ENCODE assay signal across 8 cellular contexts in the genomic region with DNA sequence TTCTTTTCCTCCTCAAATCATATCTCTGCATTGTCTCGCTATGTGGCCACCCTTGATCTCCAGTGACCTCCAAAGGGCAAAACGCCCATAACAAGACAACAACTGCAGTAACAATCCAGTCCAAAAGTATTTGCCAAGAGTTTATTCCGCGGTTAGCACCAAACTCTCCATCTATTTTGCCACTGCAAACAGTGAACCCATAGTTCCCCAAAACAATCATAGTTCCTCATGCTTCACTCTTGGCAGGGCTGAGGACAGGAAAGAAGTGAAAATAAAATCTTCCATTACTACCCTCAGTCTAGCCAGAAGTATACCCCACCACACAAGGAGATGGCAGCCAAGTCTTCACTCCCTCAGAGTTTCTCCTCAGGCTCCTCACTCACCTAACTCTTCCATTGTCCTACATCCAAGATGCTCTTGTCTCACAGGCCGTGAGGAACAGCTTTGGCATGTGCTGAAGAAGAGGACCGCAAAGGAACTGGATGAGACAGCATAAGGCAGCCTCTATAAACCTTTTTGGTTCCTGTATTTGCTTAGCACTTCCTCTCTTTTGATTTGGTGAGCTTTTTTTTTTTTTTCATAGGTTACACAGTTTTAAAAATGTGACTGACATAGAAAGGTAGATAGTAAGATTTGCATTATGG. TPM values are rescaled to one million over a fixed set of nuclear protein-coding genes. Genes with fewer than 3 reads are reported as not detected.
DNase-seq lines count a peak whose midpoint lies in the region; ATAC-seq, FAIRE-seq and TF ChIP-seq lines count a peak whose summit lies in the region.

A gene (minus strand): TSS at position 480 of the 644 bp plus-strand sequence. CDS start 84 bp downstream, at position 396.

- H3K36me3 ChIP-seq in pancreas = no peaks in the 10 kb centered on the region

- TF ChIP-seq CTCF in glutamatergic neuron (IDR thresholded peaks at IDR 0.05; ENCODE audit: partially characterized antibody, unreplicated experiment) (no peak), pancreas (IDR thresholded peaks at IDR 0.05) (no peak)

- H3K27me3 ChIP-seq in pancreas = no peaks in the 10 kb centered on the region

- peaks cover 30 to 48% (median 30%) of the 10 kb centered on the region in 3 donors for H3K4me1 ChIP-seq in pancreas

- H3K9me3 ChIP-seq in pancreas = no peaks in the 10 kb centered on the region

- WGBS in pancreas, 2 donors = 59 to 75% methylated on average over 6 of the region's 6 CpGs

- no peak within 1 kb of the TSS for H3K27ac Mint-ChIP-seq in glutamatergic neuron (ENCODE audit: unreplicated experiment)

- peaks cover 22% of the 10 kb centered on the region for H3K27me3 Mint-ChIP-seq in glutamatergic neuron (ENCODE audit: unreplicated experiment)

- H3K4me1 Mint-ChIP-seq in glutamatergic neuron (ENCODE audit: low read depth, unreplicated experiment) = peaks cover 6% of the 10 kb centered on the region

- peak within 1 kb of the TSS in 1 of 4 donors; percentile 2 for H3K4me3 ChIP-seq in pancreas

- no peak for FAIRE-seq in pancreas (lab: Jason Lieb, UNC)

- H3K4me3 Mint-ChIP-seq in glutamatergic neuron (ENCODE audit: unreplicated experiment) = peak within 1 kb of the TSS; percentile 20

- peak; percentile 27 for DNase-seq in GM03348 (ENCODE audit: low spot score)
- DNase-seq in NOMO-1 treated with dmso at 0.1 percent for 144 hours (lab: John Stamatoyannopoulos, UW; ENCODE audit: unreplicated experiment) = peak; percentile 76
- peak; percentile 69 to 70 for DNase-seq in activated T-cell treated with anti-CD3 and anti-CD28 coated beads, Interleukin-2, amount 50 U/mL, for 48 hours
- no peak for DNase-seq in glutamatergic neuron
- peak; percentile 29 to 55 for DNase-seq in stimulated activated CD4-positive, alpha-beta T cell treated with anti-CD3 and anti-CD28 coated beads, Interleukin-2, amount 100 ng/mL, for 24 hours
- DNase-seq in pancreas = no peak
- no peak for DNase-seq in NCI-H2227 (lab: John Stamatoyannopoulos, UW; ENCODE audit: unreplicated experiment)

- intact Hi-C loops in pancreas (cut with DNase I) = loop anchor here in 1 of 3 donors (10.0 kb wide), 1 partner anchor 99 kb away; no protein-coding TSS in a partner anchor

- H3K9me3 Mint-ChIP-seq in glutamatergic neuron (ENCODE audit: unreplicated experiment) = peaks cover 20% of the 10 kb centered on the region

- ATAC-seq in pancreas = no peak
- ATAC-seq in GM18517 (IDR thresholded peaks at IDR 0.05; ENCODE audit: unreplicated experiment) = no peak

- no peaks in the 10 kb centered on the region for H3K36me3 Mint-ChIP-seq in glutamatergic neuron (ENCODE audit: unreplicated experiment)

- peak within 1 kb of the TSS in 2 of 4 donors; percentile 16 to 99 for H3K27ac ChIP-seq in pancreas

RNA-seq across cellular contexts. Expression of the gene that starts here (rescaled TPM):
- total RNA-seq in glutamatergic neuron (ENCODE audit: unreplicated experiment) = 3.8 TPM
- 10 to 100 TPM in 1 of 6 donors, 1 to 10 TPM in 5; 3.2 to 10.4 (median 5.5) TPM for total RNA-seq in pancreas
- polyA plus RNA-seq in pancreas = 1 to 10 TPM; 4.6 to 5.1 TPM

Comparison
In these comparisons a context has a peak if more than half of its experiments do, and no peak if none do; other contexts are left out.
1. DNase-seq: peak in GM03348 (single experiment), NOMO-1 treated with dmso at 0.1 percent for 144 hours (single experiment), activated T-cell treated with anti-CD3 and anti-CD28 coated beads, Interleukin-2, amount 50 U/mL, for 48 hours (2 of 2) and stimulated activated CD4-positive, alpha-beta T cell treated with anti-CD3 and anti-CD28 coated beads, Interleukin-2, amount 100 ng/mL, for 24 hours (2 of 2); none in glutamatergic neuron (single experiment), pancreas (0 of 6) and NCI-H2227 (single experiment).